Comparison of ENCODE assay signal across 8 cellular contexts in the genomic region with DNA sequence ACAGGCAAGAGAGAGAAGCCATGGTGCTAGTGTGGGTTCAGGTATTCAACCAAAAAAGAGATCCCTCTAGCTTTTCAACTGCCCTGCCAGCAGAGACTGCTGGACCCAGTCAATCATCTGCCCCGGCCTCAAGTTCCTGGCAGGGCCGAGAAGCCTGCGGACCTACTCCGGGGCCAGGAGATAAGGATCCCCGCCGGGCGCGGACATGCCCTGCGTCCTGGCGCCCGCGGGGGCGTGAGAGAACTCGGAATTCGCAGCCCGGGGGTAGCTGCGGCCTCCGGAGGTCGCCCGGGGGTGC. TPM values are rescaled to one million over a fixed set of nuclear protein-coding genes. Genes with fewer than 3 reads are reported as not detected.
DNase-seq lines count a peak whose midpoint lies in the region; ATAC-seq and TF ChIP-seq lines count a peak whose summit lies in the region.

No MANE protein-coding gene starts in this region.

- DNase-seq in GM03348 (ENCODE audit: low spot score) (peak; percentile 60), SK-N-DZ (ENCODE audit: low spot score) (peak; percentile 27), fibroblast of mammary gland (ENCODE audit: low read depth) (peak; percentile 21), neural crest cell (ENCODE audit: low read depth, low spot score) (peak; percentile 23), SHP77 treated with DMSO at 0.1 percent for 48 hours (lab: John Stamatoyannopoulos, UW) (no peak), NCI-H187 (lab: John Stamatoyannopoulos, UW) (no peak)

- peaks cover 31% of the 10 kb centered on the region for H3K27me3 Mint-ChIP-seq in neural crest cell (ENCODE audit: low read depth)

- peak overlapping the region; percentile 68 for H3K4me3 ChIP-seq in fibroblast of mammary gland (ENCODE audit: control insufficient read depth, low read depth, low read length)

- H3K27ac Mint-ChIP-seq in neural crest cell (ENCODE audit: unreplicated experiment), result no peak overlapping the region

- H3K9me3 Mint-ChIP-seq in neural crest cell, result no peaks in the 10 kb centered on the region

- ATAC-seq in HG02852 (IDR thresholded peaks at IDR 0.05; ENCODE audit: unreplicated experiment) (no peak), HG02571 (IDR thresholded peaks at IDR 0.05; ENCODE audit: unreplicated experiment) (no peak)

- H3K4me1 Mint-ChIP-seq in neural crest cell, result peaks cover 33% of the 10 kb centered on the region

- TF ChIP-seq CTCF in fibroblast of mammary gland (conservative IDR thresholded peaks at IDR 0.05; ENCODE audit: control insufficient read depth, insufficient read depth, low read depth, low read length), result no peak
- TF ChIP-seq CTCF in neural crest cell (conservative IDR thresholded peaks at IDR 0.05), result no peak

- peak overlapping the region; percentile 99 for H3K4me3 Mint-ChIP-seq in neural crest cell

- H3K36me3 Mint-ChIP-seq in neural crest cell (ENCODE audit: low read depth), result no peaks in the 10 kb centered on the region

RNA-seq across cellular contexts. Expression of gene MAGI1, which starts 0.8 kb away (rescaled TPM):
- polyA plus RNA-seq in SK-N-DZ (2014; cell fraction: cytosol; rRNA removed), result 12.3 and 16.8 TPM in 2 replicates
- polyA plus RNA-seq in SK-N-DZ (2014; cell fraction: nucleus; rRNA removed), result 14.7 and 18.7 TPM in 2 replicates
- 47.7 and 49.8 TPM in 2 replicates for total RNA-seq in neural crest cell

Comparison
In these comparisons a context has a peak if more than half of its experiments do, and no peak if none do; other contexts are left out.
1. DNase-seq: peak in GM03348 (single experiment), SK-N-DZ (single experiment), fibroblast of mammary gland (single experiment) and neural crest cell (single experiment); none in SHP77 treated with DMSO at 0.1 percent for 48 hours (single experiment) and NCI-H187 (0 of 2).